In genomic region chr12:48819986-48820385, GRCh38 we compare ENCODE assay signal across 22 cellular contexts. TPM values are rescaled to one million over a fixed set of nuclear protein-coding genes. Genes with fewer than 3 reads are reported as not detected.
DNase-seq lines count a peak whose midpoint lies in the region; ATAC-seq and TF ChIP-seq lines count a peak whose summit lies in the region.
"Had no signal": no experiment of that assay in that cellular context is flagged by ENCODE, and none has a peak within 500 bp of the region (broad histone marks: within the 10 kb centered on the region; RNA-seq: fewer than 3 reads in every experiment).

No MANE protein-coding gene starts in this region.

- TF ChIP-seq POLR2A in uterus (IDR thresholded peaks at IDR 0.05) (no peak), adrenal gland (IDR thresholded peaks at IDR 0.05) (no peak)

- H2AK5ac ChIP-seq in mesendoderm (ENCODE audit: low read length), result peak overlapping the region; percentile 7

- no peaks in the 10 kb centered on the region for H3K79me2 ChIP-seq in mesendoderm (ENCODE audit: control insufficient read depth, insufficient read depth, low read length)

- no peak overlapping the region for H3K4me2 ChIP-seq in mesendoderm (ENCODE audit: low read length)

- CTCF ChIA-PET in activated naive CD4-positive, alpha-beta T cell treated with anti-CD3 and anti-CD28 coated beads, Interleukin-2, amount 10 ng/mL, durations not matched to agents 7 days and 5 days (lab: Charles Lee), result interaction anchor here (0.7 to 1.3 kb wide), 8 partner anchors 8 to 168 kb away, joined by 4 to 6 read pairs (median 4); partner anchors contain the start of gene FKBP11

- intact Hi-C loops in activated T-helper 2 cell treated with anti-CD3 and anti-CD28 coated beads, Interferon-gamma antibody, Interleukin-2, Interleukin-4, amounts not matched to agents 10 μg/mL and 5 μg/mL and 100 μg/mL, durations not matched to agents 14 hours and 24 hours and 36 hours (cut with micrococcal nuclease), result no loop called here
- intact Hi-C loops in uterus (cut with DNase I; ENCODE audit: low total_unique reads) (no loop called here), adrenal gland (cut with DNase I) (no loop called here)

- H4K8ac ChIP-seq in mesendoderm (ENCODE audit: low read depth, low read length), result no peak overlapping the region

- no peak for DNase-seq in activated naive CD4-positive, alpha-beta T cell treated with anti-CD3 and anti-CD28 coated beads, Interleukin-2, amount 10 ng/mL, durations not matched to agents 7 days and 5 days
- DNase-seq in activated naive CD4-positive, alpha-beta T cell treated with anti-CD3 and anti-CD28 coated beads, Interleukin-2, amount 50 U/mL, for 16 hours, result no peak
- DNase-seq in activated T-helper 2 cell treated with anti-CD3 and anti-CD28 coated beads, Interferon-gamma antibody, Interleukin-2, Interleukin-4, amounts not matched to agents 10 μg/mL and 5 μg/mL and 100 μg/mL, durations not matched to agents 14 hours and 24 hours and 36 hours (ENCODE audit: low spot score), result no peak
- DNase-seq in mesendoderm (no peak), uterus (no peak), adrenal gland (no peak)
- no peak for DNase-seq in effector CD4-positive, alpha-beta T cell
- DNase-seq: activated CD4-positive, alpha-beta T cell treated with anti-CD3 and anti-CD28 coated beads, Interleukin-2, amount 50 U/mL, for 1 hour; activated naive CD4-positive, alpha-beta T cell treated with anti-CD3 and anti-CD28 coated beads for 36 hours; activated T-cell treated with anti-CD3 and anti-CD28 coated beads for 4 hours; body of pancreas; GOT3; left lung; NCI-H1930; NCI-H446 treated with DMSO at 0.1 percent for 48 hours; spleen had no signal

- H3K27me3 Mint-ChIP-seq in activated naive CD4-positive, alpha-beta T cell treated with anti-CD3 and anti-CD28 coated beads, Interleukin-2, amount 10 ng/mL, durations not matched to agents 7 days and 5 days, result peaks cover 75% of the 10 kb centered on the region
- H3K27me3 Mint-ChIP-seq in activated T-helper 2 cell treated with anti-CD3 and anti-CD28 coated beads, Interferon-gamma antibody, Interleukin-2, Interleukin-4, amounts not matched to agents 10 μg/mL and 5 μg/mL and 100 μg/mL, durations not matched to agents 14 hours and 24 hours and 36 hours (ENCODE audit: low read depth), result peaks cover 28% of the 10 kb centered on the region

- H3K36me3 Mint-ChIP-seq in activated naive CD4-positive, alpha-beta T cell treated with anti-CD3 and anti-CD28 coated beads, Interleukin-2, amount 10 ng/mL, durations not matched to agents 7 days and 5 days, result no peaks in the 10 kb centered on the region
- no peaks in the 10 kb centered on the region for H3K36me3 Mint-ChIP-seq in activated T-helper 2 cell treated with anti-CD3 and anti-CD28 coated beads, Interferon-gamma antibody, Interleukin-2, Interleukin-4, amounts not matched to agents 10 μg/mL and 5 μg/mL and 100 μg/mL, durations not matched to agents 14 hours and 24 hours and 36 hours (ENCODE audit: low read depth)

- H3K79me1 ChIP-seq in mesendoderm (ENCODE audit: low read length), result no peaks in the 10 kb centered on the region

- TF ChIP-seq CTCF in uterus (IDR thresholded peaks at IDR 0.05), result no peak
- TF ChIP-seq CTCF in adrenal gland (IDR thresholded peaks at IDR 0.05), result no peak

- H3K27ac Mint-ChIP-seq in activated naive CD4-positive, alpha-beta T cell treated with anti-CD3 and anti-CD28 coated beads, Interleukin-2, amount 10 ng/mL, durations not matched to agents 7 days and 5 days, result no peak overlapping the region
- H3K27ac Mint-ChIP-seq in activated T-helper 2 cell treated with anti-CD3 and anti-CD28 coated beads, Interferon-gamma antibody, Interleukin-2, Interleukin-4, amounts not matched to agents 10 μg/mL and 5 μg/mL and 100 μg/mL, durations not matched to agents 14 hours and 24 hours and 36 hours, result no peak overlapping the region
- H3K27ac Mint-ChIP-seq: activated naive CD4-positive, alpha-beta T cell treated with anti-CD3 and anti-CD28 coated beads for 36 hours; dendritic cell treated with granulocyte-macrophage colony-stimulating factor and Interleukin-4, amounts not matched to agents 40 ng/mL and 50 ng/mL, for 4 days had no signal

- H3K9me3 ChIP-seq in uterus (no peaks in the 10 kb centered on the region), adrenal gland (replicated peaks in 1 of 3) (no peaks in the 10 kb centered on the region)
- H3K9me3 ChIP-seq: body of pancreas, left lung, spleen, suprapubic skin had no signal

- no peak overlapping the region for H3K9ac ChIP-seq in mesendoderm (ENCODE audit: low read length)

- no peak overlapping the region for H3K4me3 ChIP-seq in mesendoderm (ENCODE audit: low read length)
- no peak overlapping the region for H3K4me3 ChIP-seq in uterus
- no peak overlapping the region for H3K4me3 ChIP-seq in adrenal gland
- H3K4me3 ChIP-seq: body of pancreas, K562, left lung, spleen, suprapubic skin had no signal

- H2BK15ac ChIP-seq in mesendoderm (replicated peaks; ENCODE audit: low read depth), result no peak overlapping the region

- no peak overlapping the region for H3K56ac ChIP-seq in mesendoderm (ENCODE audit: low read length)

- H3K27ac ChIP-seq in mesendoderm (ENCODE audit: low read depth, low read length) (no peak overlapping the region), uterus (peak overlapping the region; percentile 22 to 84), adrenal gland (no peak overlapping the region)
- H3K27ac ChIP-seq: body of pancreas, left lung, spleen, suprapubic skin had no signal

- no peak for ATAC-seq in GM21528 (IDR thresholded peaks at IDR 0.05; ENCODE audit: low FRiP score, unreplicated experiment)
- ATAC-seq: body of pancreas, esophagus mucosa, K562, left lung had no signal

- H3K4ac ChIP-seq in mesendoderm (ENCODE audit: low read depth, low read length), result no peak overlapping the region

- H3K23ac ChIP-seq in mesendoderm (ENCODE audit: low read length), result no peak overlapping the region

- H2BK120ac ChIP-seq in mesendoderm (ENCODE audit: low read depth, low read length), result no peak overlapping the region

- no CpG with 5 or more reads among the region's 2 CpGs for WGBS in mesendoderm (ENCODE audit: extremely low coverage, insufficient coverage, low lambda C conversion rate)
- 87 to 100% (median 94%) methylated on average over 2 of the region's 2 CpGs for WGBS in adrenal gland, 4 donors

- H3K4me3 Mint-ChIP-seq in activated naive CD4-positive, alpha-beta T cell treated with anti-CD3 and anti-CD28 coated beads, Interleukin-2, amount 10 ng/mL, durations not matched to agents 7 days and 5 days, result peak overlapping the region; percentile 10
- peak overlapping the region; percentile 64 for H3K4me3 Mint-ChIP-seq in activated T-helper 2 cell treated with anti-CD3 and anti-CD28 coated beads, Interferon-gamma antibody, Interleukin-2, Interleukin-4, amounts not matched to agents 10 μg/mL and 5 μg/mL and 100 μg/mL, durations not matched to agents 14 hours and 24 hours and 36 hours (ENCODE audit: low read depth)
- H3K4me3 Mint-ChIP-seq: dendritic cell treated with granulocyte-macrophage colony-stimulating factor and Interleukin-4, amounts not matched to agents 40 ng/mL and 50 ng/mL, for 4 days had no signal

- H3K4me1 Mint-ChIP-seq in activated naive CD4-positive, alpha-beta T cell treated with anti-CD3 and anti-CD28 coated beads, Interleukin-2, amount 10 ng/mL, durations not matched to agents 7 days and 5 days, result peaks cover 36% of the 10 kb centered on the region
- H3K4me1 Mint-ChIP-seq in activated T-helper 2 cell treated with anti-CD3 and anti-CD28 coated beads, Interferon-gamma antibody, Interleukin-2, Interleukin-4, amounts not matched to agents 10 μg/mL and 5 μg/mL and 100 μg/mL, durations not matched to agents 14 hours and 24 hours and 36 hours (ENCODE audit: low read depth), result peaks cover 21% of the 10 kb centered on the region

- H4K5ac ChIP-seq in mesendoderm (ENCODE audit: low read length), result no peak overlapping the region

- H3K4me1 ChIP-seq in mesendoderm (ENCODE audit: control insufficient read depth, low read depth, low read length) (peaks cover 5% of the 10 kb centered on the region), uterus (peaks cover 0 to 7% of the 10 kb centered on the region in 2 donors), adrenal gland (replicated peaks in 1 of 2) (peaks cover 15% of the 10 kb centered on the region in 2 donors)

- H3K27me3 ChIP-seq in mesendoderm (ENCODE audit: insufficient read depth, low read length, poor library complexity) (peaks cover 16% of the 10 kb centered on the region), uterus (no peaks in the 10 kb centered on the region), adrenal gland (no peaks in the 10 kb centered on the region)
- H3K27me3 ChIP-seq: body of pancreas, suprapubic skin had no signal

- H3K18ac ChIP-seq in mesendoderm (ENCODE audit: low read length), result no peak overlapping the region

- H3K9me3 Mint-ChIP-seq in activated naive CD4-positive, alpha-beta T cell treated with anti-CD3 and anti-CD28 coated beads, Interleukin-2, amount 10 ng/mL, durations not matched to agents 7 days and 5 days, result no peaks in the 10 kb centered on the region
- no peaks in the 10 kb centered on the region for H3K9me3 Mint-ChIP-seq in activated T-helper 2 cell treated with anti-CD3 and anti-CD28 coated beads, Interferon-gamma antibody, Interleukin-2, Interleukin-4, amounts not matched to agents 10 μg/mL and 5 μg/mL and 100 μg/mL, durations not matched to agents 14 hours and 24 hours and 36 hours
- H3K9me3 Mint-ChIP-seq: activated naive CD4-positive, alpha-beta T cell treated with anti-CD3 and anti-CD28 coated beads for 36 hours; dendritic cell treated with granulocyte-macrophage colony-stimulating factor and Interleukin-4, amounts not matched to agents 40 ng/mL and 50 ng/mL, for 4 days had no signal

- H3K36me3 ChIP-seq in mesendoderm (ENCODE audit: control insufficient read depth, insufficient read depth, low read length), result no peaks in the 10 kb centered on the region
- H3K36me3 ChIP-seq in uterus, result no peaks in the 10 kb centered on the region
- no peaks in the 10 kb centered on the region for H3K36me3 ChIP-seq in adrenal gland (replicated peaks in 1 of 2)
- H3K36me3 ChIP-seq: left lung, spleen had no signal

- H2BK5ac ChIP-seq in mesendoderm (ENCODE audit: low read length), result no peak overlapping the region

RNA-seq across cellular contexts. Expression of gene CACNB3, which starts 1.7 kb away (rescaled TPM):
- total RNA-seq in activated T-helper 2 cell treated with anti-CD3 and anti-CD28 coated beads, Interferon-gamma antibody, Interleukin-2, Interleukin-4, amounts not matched to agents 10 μg/mL and 5 μg/mL and 100 μg/mL, durations not matched to agents 14 hours and 24 hours and 36 hours, result 11.5 and 13.1 TPM in 2 replicates
- 1.3 TPM for polyA plus RNA-seq in mesendoderm (2013, experiment 1 of 2)
- polyA plus RNA-seq in mesendoderm (2013, experiment 2 of 2), result 1.8 TPM
- total RNA-seq in uterus (10 to 100 TPM in 2 of 4 donors, 1 to 10 TPM in 2; 5.9 to 62.2 (median 22.7) TPM), adrenal gland (10 to 100 TPM in 1 of 8 donors, 1 to 10 TPM in 7; 3.9 to 11.0 (median 5.9) TPM)
- 10 to 100 TPM in 2 of 3 donors, 1 to 10 TPM in 1; 4.4 to 19.5 (median 11.3) TPM for polyA plus RNA-seq in adrenal gland

RNA-seq across cellular contexts. Expression of gene ADCY6, which starts 31.1 kb away (rescaled TPM):
- 0.39 and 0.55 TPM in 2 replicates for total RNA-seq in activated T-helper 2 cell treated with anti-CD3 and anti-CD28 coated beads, Interferon-gamma antibody, Interleukin-2, Interleukin-4, amounts not matched to agents 10 μg/mL and 5 μg/mL and 100 μg/mL, durations not matched to agents 14 hours and 24 hours and 36 hours
- 2.0 TPM for polyA plus RNA-seq in mesendoderm (2013, experiment 1 of 2)
- polyA plus RNA-seq in mesendoderm (2013, experiment 2 of 2), result 2.2 TPM
- total RNA-seq in uterus (10 to 100 TPM; 10.6 to 75.8 (median 55.0) TPM), adrenal gland (10 to 100 TPM; 21.8 to 44.0 (median 29.6) TPM)
- 10 to 100 TPM; 20.8 to 55.3 (median 34.3) TPM for polyA plus RNA-seq in adrenal gland

RNA-seq across cellular contexts. Expression of gene DDX23, which starts 32.0 kb away (rescaled TPM):
- total RNA-seq in activated T-helper 2 cell treated with anti-CD3 and anti-CD28 coated beads, Interferon-gamma antibody, Interleukin-2, Interleukin-4, amounts not matched to agents 10 μg/mL and 5 μg/mL and 100 μg/mL, durations not matched to agents 14 hours and 24 hours and 36 hours, result 114 and 124 TPM in 2 replicates
- polyA plus RNA-seq in mesendoderm (2013, experiment 1 of 2), result 85.7 TPM
- polyA plus RNA-seq in mesendoderm (2013, experiment 2 of 2), result 84.5 TPM
- 100 to 1,000 TPM in 1 of 4 donors, 10 to 100 TPM in 3; 43.8 to 238 (median 81.8) TPM for total RNA-seq in uterus
- total RNA-seq in adrenal gland, result 10 to 100 TPM; 47.1 to 75.9 (median 66.6) TPM
- polyA plus RNA-seq in adrenal gland, result 10 to 100 TPM; 39.0 to 67.7 (median 46.3) TPM

RNA-seq across cellular contexts. Expression of gene RND1, which starts 45.7 kb away (rescaled TPM):
- 3.5 and 4.7 TPM in 2 replicates for total RNA-seq in activated T-helper 2 cell treated with anti-CD3 and anti-CD28 coated beads, Interferon-gamma antibody, Interleukin-2, Interleukin-4, amounts not matched to agents 10 μg/mL and 5 μg/mL and 100 μg/mL, durations not matched to agents 14 hours and 24 hours and 36 hours
- polyA plus RNA-seq in mesendoderm (2013, experiment 1 of 2), result 0.76 TPM
- polyA plus RNA-seq in mesendoderm (2013, experiment 2 of 2), result 0.84 TPM
- 10 to 100 TPM in 1 of 4 donors, under 1 TPM in 1, not detected in 2; 0.88 to 22.1 TPM for total RNA-seq in uterus
- under 1 TPM in 3 of 8 donors, not detected in 5; 0.42 to 0.50 (median 0.43) TPM for total RNA-seq in adrenal gland
- 1 to 10 TPM in 1 of 3 donors, under 1 TPM in 2; 0.20 to 2.9 (median 0.72) TPM for polyA plus RNA-seq in adrenal gland
- total RNA-seq: RPMI7951 had no signal

Comparison
In these comparisons a context has a peak if more than half of its experiments do, and no peak if none do; other contexts are left out.
1. H3K27ac ChIP-seq: peak in uterus (2 of 2); none in mesendoderm (single experiment) and adrenal gland (0 of 5).